ENCODE assay signal across 21 cellular contexts in the genomic region with DNA sequence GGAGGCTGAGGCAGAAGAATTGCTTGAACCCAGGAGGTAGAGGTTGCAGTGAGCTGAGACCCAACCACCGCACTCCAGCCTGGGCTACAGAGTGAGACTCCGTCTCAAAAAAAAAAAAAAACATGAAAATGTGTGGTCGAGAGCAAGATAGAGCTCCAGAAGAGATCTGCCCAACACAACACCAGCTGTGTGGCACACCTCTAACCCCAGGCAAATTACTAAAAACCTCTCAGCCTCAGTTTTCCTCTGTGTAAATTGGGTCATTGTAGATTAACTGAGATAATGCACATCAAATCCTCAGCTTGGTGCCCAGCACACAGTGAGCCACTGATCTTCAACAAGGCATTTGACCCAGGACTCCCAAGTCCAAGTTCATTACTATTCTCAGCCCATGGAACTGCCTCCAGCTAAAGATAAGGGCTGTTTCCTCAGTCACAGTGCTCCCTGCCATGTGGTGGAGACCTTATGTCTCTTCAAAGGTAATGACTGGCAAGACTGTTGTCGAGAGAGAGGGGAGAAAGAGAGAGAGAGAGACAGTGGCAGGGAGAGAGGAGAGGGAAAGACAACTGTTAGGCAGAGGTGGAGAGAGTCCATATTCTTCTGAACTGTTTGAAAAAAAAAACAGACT. TPM values are rescaled to one million over a fixed set of nuclear protein-coding genes. Genes with fewer than 3 reads are reported as not detected.
A peak's percentile ranks its signal among the peaks of the same experiment; 100 is the strongest.
DNase-seq lines count a peak whose midpoint lies in the region; ATAC-seq and TF ChIP-seq lines count a peak whose summit lies in the region.
"Had no signal": no experiment of that assay in that cellular context is flagged by ENCODE, and none has a peak within 500 bp of the region (broad histone marks: within the 10 kb centered on the region; RNA-seq: fewer than 3 reads in every experiment).

No MANE protein-coding gene starts in this region.

- peak overlapping the region; percentile 61 for H3K27ac Mint-ChIP-seq in stimulated activated memory B cell treated with anti-CD40 and anti-IgM and Interleukin-4, amounts not matched to agents 10 μg/mL and 1 μg/mL and 100 μg/mL, for 72 hours

- no peak overlapping the region for H3K4me3 ChIP-seq in left ventricle myocardium inferior
- H3K4me3 ChIP-seq in Karpas-422 (ENCODE audit: low read length): no peak overlapping the region
- H3K4me3 ChIP-seq: dorsolateral prefrontal cortex had no signal

- no peak overlapping the region for H3K4me3 Mint-ChIP-seq in stimulated activated memory B cell treated with anti-CD40 and anti-IgM and Interleukin-4, amounts not matched to agents 10 μg/mL and 1 μg/mL and 100 μg/mL, for 72 hours

- peak overlapping the region; percentile 90; the same call in 1 of the 2 replicates for H2AFZ ChIP-seq in Karpas-422 (ENCODE audit: low read length)

- DNase-seq in Right ventricle myocardium superior: no peak
- DNase-seq in left ventricle myocardium inferior: no peak
- DNase-seq in Karpas-422: no peak
- peak; percentile 22 for DNase-seq in germinal center (ENCODE audit: low spot score)
- no peak for DNase-seq in AG20443 (ENCODE audit: low spot score)
- no peak for DNase-seq in ACHN
- DNase-seq in midbrain (lab: John Stamatoyannopoulos, UW): no peak
- DNase-seq: activated CD4-positive, alpha-beta T cell treated with anti-CD3 and anti-CD28 coated beads, Interleukin-2, amount 50 U/mL, for 48 hours; activated gamma-delta T cell treated with Interleukin-2 at 50 U/mL for 16 hours; amniotic stem cell; caudate nucleus; foreskin fibroblast; GOT3; NCI-H187; NCI-H345; stimulated activated CD4-positive, alpha-beta T cell treated with anti-CD3 and anti-CD28 coated beads, Interleukin-12 subunit alpha, Interleukin-12 subunit beta, amount 100 ng/mL, for 4 hours; SW 1271 had no signal

- H3K9me3 ChIP-seq in left ventricle myocardium inferior (replicated peaks) (no peaks in the 10 kb centered on the region), Karpas-422 (ENCODE audit: low read length) (no peaks in the 10 kb centered on the region)
- H3K9me3 ChIP-seq: neutrophil had no signal

- peak; percentile 58 for ATAC-seq in Right ventricle myocardium superior (ENCODE audit: poor library complexity)
- ATAC-seq in stimulated activated memory B cell treated with anti-CD40 and anti-IgM and Interleukin-4, amounts not matched to agents 10 μg/mL and 1 μg/mL and 100 μg/mL, for 72 hours: no peak

- H3K27ac ChIP-seq in left ventricle myocardium inferior (replicated peaks) (no peak overlapping the region), Karpas-422 (ENCODE audit: low read length) (no peak overlapping the region)
- H3K27ac ChIP-seq: epithelial cell of prostate, neutrophil had no signal

- no peaks in the 10 kb centered on the region for H3K36me3 ChIP-seq in left ventricle myocardium inferior
- no peaks in the 10 kb centered on the region for H3K36me3 ChIP-seq in Karpas-422 (ENCODE audit: insufficient read depth, low read length)
- H3K36me3 ChIP-seq: neutrophil had no signal

- peaks cover 49% of the 10 kb centered on the region for H3K4me1 Mint-ChIP-seq in stimulated activated memory B cell treated with anti-CD40 and anti-IgM and Interleukin-4, amounts not matched to agents 10 μg/mL and 1 μg/mL and 100 μg/mL, for 72 hours

- no peaks in the 10 kb centered on the region for H3K27me3 Mint-ChIP-seq in stimulated activated memory B cell treated with anti-CD40 and anti-IgM and Interleukin-4, amounts not matched to agents 10 μg/mL and 1 μg/mL and 100 μg/mL, for 72 hours

- TF ChIP-seq CTCF in left ventricle myocardium inferior (IDR thresholded peaks at IDR 0.05; ENCODE audit: borderline replicate concordance): no peak

- H3K4me1 ChIP-seq in left ventricle myocardium inferior (peaks cover 19% of the 10 kb centered on the region), Karpas-422 (ENCODE audit: low read length) (peaks cover 37% of the 10 kb centered on the region)

- H3K27me3 ChIP-seq in left ventricle myocardium inferior (ENCODE audit: low read depth) (no peaks in the 10 kb centered on the region), Karpas-422 (ENCODE audit: low read length) (no peaks in the 10 kb centered on the region)
- H3K27me3 ChIP-seq: dorsolateral prefrontal cortex, neutrophil had no signal

- no peaks in the 10 kb centered on the region for H4K20me1 ChIP-seq in Karpas-422 (ENCODE audit: insufficient read depth, low read depth, low read length)

- intact Hi-C loops in Right ventricle myocardium superior (cut with DNase I) (no loop called here), left ventricle myocardium inferior (cut with micrococcal nuclease) (no loop called here)

- peak overlapping the region; percentile 9; the same call in 1 of the 2 replicates for H3K9ac ChIP-seq in Karpas-422 (ENCODE audit: low read length)

- no peaks in the 10 kb centered on the region for H3K9me3 Mint-ChIP-seq in stimulated activated memory B cell treated with anti-CD40 and anti-IgM and Interleukin-4, amounts not matched to agents 10 μg/mL and 1 μg/mL and 100 μg/mL, for 72 hours

- H3K79me2 ChIP-seq in Karpas-422 (ENCODE audit: low read length): no peaks in the 10 kb centered on the region

- no peaks in the 10 kb centered on the region for H3K36me3 Mint-ChIP-seq in stimulated activated memory B cell treated with anti-CD40 and anti-IgM and Interleukin-4, amounts not matched to agents 10 μg/mL and 1 μg/mL and 100 μg/mL, for 72 hours

- in situ Hi-C loops in ACHN (cut with HindIII; ENCODE audit: low pct_ligation_motif_present, low pct_unique_long_range_greater_than_20kb, low sequenced_read_pairs): no loop called here

- H3K9me2 ChIP-seq in Karpas-422 (replicated peaks; ENCODE audit: insufficient read depth, low read length): no peaks in the 10 kb centered on the region

- H3K4me2 ChIP-seq in Karpas-422 (ENCODE audit: low read depth, low read length, poor library complexity, severe bottlenecking): peak overlapping the region; percentile 69

RNA-seq across cellular contexts. Expression of gene PTP4A2, which starts 58.1 kb away (rescaled TPM):
- total RNA-seq in Right ventricle myocardium superior: 271 TPM
- 203 TPM for total RNA-seq in left ventricle myocardium inferior
- total RNA-seq in Karpas-422 (2014; rRNA removed; shearing (Covaris generic); ENCODE audit: low replicate concordance): 215 and 401 TPM in 2 replicates
